In genomic region chr3:118501152-118501551, GRCh38 we compare ENCODE assay signal across 2 cellular contexts.
TF ChIP-seq lines count a peak whose summit lies in the region.

No MANE protein-coding gene starts in this region.

TF ChIP-seq in A549, 52 proteins besides CTCF, POLR2A, EP300 and RAD21 (continued from another document):
- no peak for TF ChIP-seq BCL3 (IDR thresholded peaks at IDR 0.05)
- no peak for TF ChIP-seq MAFK (IDR thresholded peaks at IDR 0.05; ENCODE audit: partially characterized antibody)
- no peak for TF ChIP-seq ZFP36 (IDR thresholded peaks at IDR 0.05; ENCODE audit: borderline replicate concordance, partially characterized antibody)
- TF ChIP-seq BHLHE40 (IDR thresholded peaks at IDR 0.05; ENCODE audit: low read depth, low read length) = no peak
- no peak for TF ChIP-seq HOXA7 (CRISPR knock-in tag; IDR thresholded peaks at IDR 0.05)
- no peak for TF ChIP-seq ZC3H11A (IDR thresholded peaks at IDR 0.05)
- TF ChIP-seq CEBPB (IDR thresholded peaks at IDR 0.05) = no peak

TF ChIP-seq in HepG2, 621 proteins besides CTCF, POLR2A, EP300 and RAD21 (continued from another document):
- TF ChIP-seq KIAA2018 (CRISPR knock-in tag; IDR thresholded peaks at IDR 0.05; ENCODE audit: borderline replicate concordance) (no peak), AGO2 (optimal IDR thresholded peaks at IDR 0.05; ENCODE audit: low read depth, low read length) (no peak), RELA (CRISPR knock-in tag; IDR thresholded peaks at IDR 0.05) (no peak), LBX2 (CRISPR knock-in tag; IDR thresholded peaks at IDR 0.05; ENCODE audit: borderline replicate concordance) (no peak), ZNF33A (CRISPR knock-in tag; IDR thresholded peaks at IDR 0.05; ENCODE audit: borderline replicate concordance) (no peak), ZNF709 (CRISPR knock-in tag; IDR thresholded peaks at IDR 0.05) (no peak), TOE1 (CRISPR knock-in tag; IDR thresholded peaks at IDR 0.05) (no peak), ZNF121 (CRISPR knock-in tag; IDR thresholded peaks at IDR 0.05) (no peak)
TF ChIP-seq in HepG2: peak in this region for 0.
